In the genomic region with DNA sequence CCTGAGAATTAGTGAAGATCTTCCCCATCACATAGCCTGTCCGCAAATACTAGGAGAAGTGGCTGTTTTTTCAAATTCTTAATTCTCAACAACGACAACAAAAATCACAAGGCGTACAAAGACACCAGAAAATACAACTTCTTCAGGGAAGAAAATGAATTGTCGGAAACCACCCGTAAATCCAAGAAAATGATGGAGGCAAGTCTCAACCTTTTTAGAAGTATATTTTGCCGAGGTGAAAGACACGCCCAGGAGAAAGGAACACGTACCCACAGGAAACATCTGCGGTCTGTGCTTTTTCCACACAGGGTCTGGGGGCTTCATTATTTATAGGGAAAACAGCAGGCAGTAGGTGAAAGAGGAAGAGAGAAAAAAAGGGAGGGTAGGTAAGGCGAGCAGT, we compare ENCODE assay signal across 20 cellular contexts.
DNase-seq lines count a peak whose midpoint lies in the region; ATAC-seq, FAIRE-seq and TF ChIP-seq lines count a peak whose summit lies in the region.
"Had no signal": no experiment of that assay in that cellular context is flagged by ENCODE, and none has a peak within 500 bp of the region (broad histone marks: within the 10 kb centered on the region; RNA-seq: fewer than 3 reads in every experiment).

No MANE protein-coding gene starts in this region.

- H3K79me1 ChIP-seq in H1 (ENCODE audit: low read depth, low read length), result no peaks in the 10 kb centered on the region
- H3K79me1 ChIP-seq in neuronal stem cell (ENCODE audit: low read depth, low read length), result no peaks in the 10 kb centered on the region

- H3K9ac ChIP-seq in H1 (replicated peaks in 1 of 4; ENCODE audit: extremely low read depth in 1 of 4, low read depth in 3 of 4, low read length in 3 of 4) (no peak overlapping the region), iPS-20b (ENCODE audit: low read depth, low read length) (0 out of 2 replicates have a peak overlapping the region, but pooled peaks have one; percentile 5), neuronal stem cell (ENCODE audit: low read depth, low read length, poor library complexity) (no peak overlapping the region)

- intact Hi-C loops in cardiac septum (cut with DNase I) (no loop called here), PC-9 (cut with micrococcal nuclease; ENCODE audit: unreplicated experiment) (no loop called here)

- H3K4me2 ChIP-seq in GM23338 (no peak overlapping the region), H1 (ENCODE audit: insufficient read depth in 1 of 2, low read depth in 2 of 2, low read length in 2 of 2) (peak overlapping the region in 1 of 2 experiments; percentile 40; a peak in 1 of 4 replicates), neuronal stem cell (ENCODE audit: insufficient read depth, low read length, poor library complexity, severe bottlenecking) (no peak overlapping the region), PC-9 (no peak overlapping the region)

- H2BK120ac ChIP-seq in H1 (replicated peaks; ENCODE audit: low read depth, low read length), result no peak overlapping the region
- H2BK120ac ChIP-seq in neuronal stem cell (ENCODE audit: low read depth, low read length), result no peak overlapping the region

- H3K4ac ChIP-seq in H1 (replicated peaks; ENCODE audit: insufficient read length, low read depth, low read length), result no peak overlapping the region
- H3K4ac ChIP-seq in neuronal stem cell (ENCODE audit: low read length), result no peak overlapping the region

- FAIRE-seq in H1 (lab: Jason Lieb, UNC), result no peak
- FAIRE-seq: A204.1, D721Med, G401.6, GM12891, GM19239 had no signal

- H3K27me3 ChIP-seq in GM23338 (ENCODE audit: insufficient read depth) (no peaks in the 10 kb centered on the region), H1 (replicated peaks in 1 of 4; ENCODE audit: control insufficient read depth in 3 of 4, extremely low read depth in 1 of 4, insufficient read depth in 3 of 4, low read length in 3 of 4) (no peaks in the 10 kb centered on the region), iPS-20b (ENCODE audit: insufficient read depth, low read length) (no peaks in the 10 kb centered on the region), neuronal stem cell (ENCODE audit: control insufficient read depth in 3 of 3, insufficient read depth in 3 of 3, low read depth in 1 of 3, low read length in 3 of 3) (no peaks in the 10 kb centered on the region), PC-9 (ENCODE audit: insufficient read depth, low read depth) (no peaks in the 10 kb centered on the region)

- H4K8ac ChIP-seq in H1 (ENCODE audit: extremely low read depth, insufficient read depth, low read length) (no peak overlapping the region), neuronal stem cell (ENCODE audit: low read depth, low read length) (no peak overlapping the region)

- H3K27ac ChIP-seq in GM23338 (ENCODE audit: low read depth) (no peak overlapping the region), H1 (ENCODE audit: low read depth, low read length) (no peak overlapping the region), iPS-20b (ENCODE audit: low read length) (no peak overlapping the region), neuronal stem cell (replicated peaks; ENCODE audit: low read length) (peak overlapping the region; percentile 35), PC-9 (no peak overlapping the region)

- H3K9me3 Mint-ChIP-seq in GM23338, result peaks cover 13% of the 10 kb centered on the region; the same call in 2 of the 3 replicates

- H2BK12ac ChIP-seq in H1 (ENCODE audit: low read depth, low read length), result no peak overlapping the region
- H2BK12ac ChIP-seq in neuronal stem cell (ENCODE audit: low read length), result no peak overlapping the region

- peaks cover 8% of the 10 kb centered on the region; the same call in 1 of the 2 replicates for H3K23me2 ChIP-seq in H1 (ENCODE audit: low read depth, low read length)

- H3K4me1 Mint-ChIP-seq in GM23338, result peaks cover 18% of the 10 kb centered on the region
- H3K4me1 Mint-ChIP-seq: B cell, IgD-negative memory B cell had no signal

- no peaks in the 10 kb centered on the region for H3F3A ChIP-seq in GM23338 (replicated peaks; ENCODE audit: low read depth)
- no peaks in the 10 kb centered on the region for H3F3A ChIP-seq in PC-9 (ENCODE audit: insufficient read depth, low read depth)

- TF ChIP-seq EP300 in H1 (IDR thresholded peaks at IDR 0.05; ENCODE audit: borderline replicate concordance in 1 of 2, low read depth in 2 of 2, low read length in 2 of 2), result no peak

- H3K27ac Mint-ChIP-seq in GM23338, result no peak overlapping the region
- H3K27ac Mint-ChIP-seq: B cell; CD14-positive monocyte; CD8-positive, alpha-beta T cell had no signal

- POLR2A ChIA-PET in H1 (lab: Charles Lee; ENCODE audit: partially characterized antibody), result no interaction called here
- POLR2A ChIA-PET in PC-9 (lab: Charles Lee; ENCODE audit: unreplicated experiment), result no interaction called here

- no peaks in the 10 kb centered on the region; the same call in 2 of the 3 replicates for H3K36me3 Mint-ChIP-seq in GM23338 (ENCODE audit: low read depth)
- H3K36me3 Mint-ChIP-seq: CD8-positive, alpha-beta T cell; IgD-negative memory B cell had no signal

- H3K9me3 ChIP-seq in H1 (ENCODE audit: insufficient read depth in 2 of 2, low read depth in 1 of 2, low read length in 1 of 2) (no peaks in the 10 kb centered on the region; a peak in 1 of 4 replicates), iPS-20b (ENCODE audit: insufficient read depth, low read depth, low read length) (no peaks in the 10 kb centered on the region), neuronal stem cell (replicated peaks in 1 of 2; ENCODE audit: control insufficient read depth in 2 of 2, insufficient read depth in 1 of 2, low read depth in 1 of 2, low read length in 2 of 2) (peaks cover 0 to 8% of the 10 kb centered on the region in 2 donors), PC-9 (ENCODE audit: insufficient read depth, low read depth) (no peaks in the 10 kb centered on the region)

- peak overlapping the region; percentile 9 for H2AFZ ChIP-seq in GM23338
- peak overlapping the region; percentile 43; the same call in 1 of the 2 replicates for H2AFZ ChIP-seq in H1 (ENCODE audit: low read length)
- H2AFZ ChIP-seq in neuronal stem cell (ENCODE audit: low read length), result no peak overlapping the region
- no peak overlapping the region for H2AFZ ChIP-seq in PC-9

- H3K79me2 ChIP-seq in GM23338 (replicated peaks; ENCODE audit: insufficient read depth), result no peaks in the 10 kb centered on the region
- no peaks in the 10 kb centered on the region for H3K79me2 ChIP-seq in H1 (ENCODE audit: control insufficient read depth in 1 of 2, insufficient read depth in 2 of 2, low read length in 2 of 2)
- H3K79me2 ChIP-seq in PC-9 (ENCODE audit: low read depth), result no peaks in the 10 kb centered on the region

- no peak overlapping the region for H3K56ac ChIP-seq in H1 (replicated peaks; ENCODE audit: insufficient read length, low read depth, low read length)

- H3K4me3 ChIP-seq in GM23338 (no peak overlapping the region), H1 (ENCODE audit: extremely low read depth in 1 of 4, insufficient read depth in 2 of 4, low read depth in 3 of 4, low read length in 4 of 4) (no peak overlapping the region; a peak in 2 of 8 replicates), iPS-20b (ENCODE audit: low read length) (peak overlapping the region; percentile 39; the same call in 1 of the 2 replicates), neuronal stem cell (ENCODE audit: low read length in 2 of 2) (no peak overlapping the region), PC-9 (no peak overlapping the region)

- WGBS in H1 (ENCODE audit: extremely low coverage in 1 of 2, insufficient coverage in 1 of 2, insufficient read length in 1 of 2, insufficient replicate concordance in 2 of 2, low coverage in 1 of 2, low lambda C conversion rate in 2 of 2, missing lambda C conversion rate in 1 of 2), 2 experiments, result 62% methylated on average over 10 of the region's 10 CpGs; no CpG with 5 or more reads in 1 of the 2 experiments
- no CpG with 5 or more reads among the region's 10 CpGs for WGBS in neuronal stem cell (ENCODE audit: extremely low coverage in 2 of 2, insufficient read length in 2 of 2, insufficient replicate concordance in 1 of 2), 2 donors

- CTCF ChIA-PET in H1 (lab: Charles Lee; ENCODE audit: partially characterized antibody) (interaction anchor here (0.6 kb wide), 1 partner anchor 66 kb away, joined by 3 read pairs; no protein-coding TSS in a partner anchor), PC-9 (lab: Charles Lee) (interaction anchor here (0.6 kb wide), 1 partner anchor 12 kb away, joined by 3 read pairs; no protein-coding TSS in a partner anchor)

- no peak overlapping the region for H2AK5ac ChIP-seq in H1 (ENCODE audit: low read depth, low read length)
- no peak overlapping the region for H2AK5ac ChIP-seq in neuronal stem cell (ENCODE audit: low read depth, low read length)

- H3K4me1 ChIP-seq in GM23338 (ENCODE audit: insufficient read depth), result peaks cover 18% of the 10 kb centered on the region
- H3K4me1 ChIP-seq in H1 (replicated peaks in 1 of 4; ENCODE audit: control insufficient read depth in 3 of 4, insufficient read depth in 4 of 4, low read length in 3 of 4), result peaks cover 0 to 14% (median 5%) of the 10 kb centered on the region in 4 experiments; a peak in 5 of 7 replicates
- peaks cover 17% of the 10 kb centered on the region for H3K4me1 ChIP-seq in iPS-20b (ENCODE audit: insufficient read depth, low read length)
- peaks cover 0 to 7% of the 10 kb centered on the region in 2 donors for H3K4me1 ChIP-seq in neuronal stem cell (ENCODE audit: control insufficient read depth in 2 of 2, insufficient read depth in 1 of 2, low read depth in 1 of 2, low read length in 2 of 2)
- peaks cover 1% of the 10 kb centered on the region; the same call in 1 of the 2 replicates for H3K4me1 ChIP-seq in PC-9 (replicated peaks; ENCODE audit: insufficient read depth)

- H3K4me3 Mint-ChIP-seq in GM23338, result no peak overlapping the region
- H3K4me3 Mint-ChIP-seq: B cell; CD8-positive, alpha-beta T cell; IgD-negative memory B cell had no signal

- no peak for TF ChIP-seq POLR2A in H1 (IDR thresholded peaks at IDR 0.05; ENCODE audit: control extremely low read depth in 1 of 2, low read depth in 2 of 2, low read length in 2 of 2)

- H3K23ac ChIP-seq in H1 (ENCODE audit: insufficient read length) (no peak overlapping the region), neuronal stem cell (ENCODE audit: low read depth, low read length, poor library complexity) (no peak overlapping the region)

- DNase-seq in GM23338 (ENCODE audit: low spot score) (no peak), H1 (ENCODE audit: low read depth in 1 of 2, low spot score in 2 of 2) (no peak), neuronal stem cell (ENCODE audit: low spot score) (no peak), cardiac septum (ENCODE audit: low spot score) (no peak), PC-9 (no peak)
- DNase-seq: CD8-positive, alpha-beta T cell; COR-L47; DMS153; DMS79 treated with DMSO at 0.1 percent for 48 hours; EL had no signal

- peaks cover 14% of the 10 kb centered on the region for H3K27me3 Mint-ChIP-seq in GM23338 (ENCODE audit: insufficient read depth, low read depth, poor library complexity)

- no TSS peak for BruUV-seq in PC-9 (replicated peaks; lab: Mats Ljungman, UMichigan)

- H3K36me3 ChIP-seq in GM23338 (ENCODE audit: insufficient read depth) (no peaks in the 10 kb centered on the region), H1 (ENCODE audit: control insufficient read depth in 2 of 4, insufficient read depth in 4 of 4, low read length in 3 of 4) (no peaks in the 10 kb centered on the region; a peak in 1 of 8 replicates), iPS-20b (ENCODE audit: insufficient read depth, low read depth, low read length) (no peaks in the 10 kb centered on the region), neuronal stem cell (replicated peaks in 1 of 2; ENCODE audit: control insufficient read depth in 2 of 2, insufficient read depth in 2 of 2, low read length in 2 of 2) (no peaks in the 10 kb centered on the region), PC-9 (ENCODE audit: low read depth) (no peaks in the 10 kb centered on the region)

- ATAC-seq in GM23338 (no peak), HG03378 (IDR thresholded peaks at IDR 0.05; ENCODE audit: unreplicated experiment) (no peak)
- ATAC-seq: CD8-positive, alpha-beta T cell had no signal

- H3K18ac ChIP-seq in H1 (ENCODE audit: extremely low read depth, low read length) (no peak overlapping the region), neuronal stem cell (ENCODE audit: low read length) (no peak overlapping the region)

- no peak overlapping the region for H4K5ac ChIP-seq in H1 (ENCODE audit: insufficient read length, low read depth, low read length)

- no peak overlapping the region for H4K91ac ChIP-seq in H1 (replicated peaks; ENCODE audit: insufficient read length, low read length)
- H4K91ac ChIP-seq in neuronal stem cell (ENCODE audit: low read depth, low read length, poor library complexity), result no peak overlapping the region

- TF ChIP-seq RAD21 in H1 (IDR thresholded peaks at IDR 0.05 in 1 of 2, conservative IDR thresholded peaks at IDR 0.05 in 1 of 2; ENCODE audit: low read depth in 2 of 2, low read length in 2 of 2), result no peak

- TF ChIP-seq CTCF in GM23338 (conservative IDR thresholded peaks at IDR 0.05; ENCODE audit: low read depth in 2 of 2) (no peak), H1 (IDR thresholded peaks at IDR 0.05; ENCODE audit: control extremely low read depth in 1 of 3, insufficient read depth in 1 of 3, low read depth in 1 of 3, low read length in 3 of 3) (no peak), PC-9 (conservative IDR thresholded peaks at IDR 0.05) (no peak)

- H2BK15ac ChIP-seq in H1 (ENCODE audit: low read length), result no peak overlapping the region
- no peak overlapping the region for H2BK15ac ChIP-seq in neuronal stem cell (ENCODE audit: low read length)

- H3K9me2 ChIP-seq in GM23338 (ENCODE audit: insufficient read depth) (no peaks in the 10 kb centered on the region), PC-9 (ENCODE audit: insufficient read depth) (no peaks in the 10 kb centered on the region)

- H2BK5ac ChIP-seq in H1 (ENCODE audit: low read depth, low read length) (no peak overlapping the region), neuronal stem cell (ENCODE audit: low read length) (no peak overlapping the region)

- no peak overlapping the region for H2BK20ac ChIP-seq in H1 (ENCODE audit: low read length)

- H4K20me1 ChIP-seq in GM23338 (replicated peaks; ENCODE audit: insufficient read depth) (no peaks in the 10 kb centered on the region), H1 (replicated peaks in 1 of 2; ENCODE audit: control insufficient read depth in 1 of 2, insufficient read depth in 2 of 2, low read length in 2 of 2) (peaks cover 0 to 2% of the 10 kb centered on the region in 2 experiments), PC-9 (ENCODE audit: insufficient read depth) (no peaks in the 10 kb centered on the region)

- H3K14ac ChIP-seq in H1 (ENCODE audit: insufficient read length) (no peak overlapping the region), neuronal stem cell (ENCODE audit: low read length) (no peak overlapping the region)

Comparison
In these comparisons a context has a peak if more than half of its experiments do, and no peak if none do; other contexts are left out.
1. H2AFZ ChIP-seq: peak in GM23338 (single experiment) and H1 (single experiment); none in neuronal stem cell (single experiment) and PC-9 (single experiment).